In genomic region chr16:49857423-49858181, GRCh38 we compare ENCODE assay signal across 1 cellular context.
TF ChIP-seq lines count a peak whose summit lies in the region.

No MANE protein-coding gene starts in this region.

TF ChIP-seq in K562, 482 proteins besides CTCF, POLR2A, EP300 and RAD21 (continued from another document):
- TF ChIP-seq, protein P1, sequence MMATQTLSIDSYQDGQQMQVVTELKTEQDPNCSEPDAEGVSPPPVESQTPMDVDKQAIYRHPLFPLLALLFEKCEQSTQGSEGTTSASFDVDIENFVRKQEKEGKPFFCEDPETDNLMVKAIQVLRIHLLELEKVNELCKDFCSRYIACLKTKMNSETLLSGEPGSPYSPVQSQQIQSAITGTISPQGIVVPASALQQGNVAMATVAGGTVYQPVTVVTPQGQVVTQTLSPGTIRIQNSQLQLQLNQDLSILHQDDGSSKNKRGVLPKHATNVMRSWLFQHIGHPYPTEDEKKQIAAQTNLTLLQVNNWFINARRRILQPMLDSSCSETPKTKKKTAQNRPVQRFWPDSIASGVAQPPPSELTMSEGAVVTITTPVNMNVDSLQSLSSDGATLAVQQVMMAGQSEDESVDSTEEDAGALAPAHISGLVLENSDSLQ (IDR thresholded peaks at IDR 0.05), result 0 out of 2 replicates have a peak, but pooled peaks have one; percentile 26
- TF ChIP-seq SMC3 (conservative IDR thresholded peaks at IDR 0.05; ENCODE audit: insufficient read depth, low read depth, low read length) (peak; percentile 52), NRF1 (conservative IDR thresholded peaks at IDR 0.05 in 1 of 2, IDR thresholded peaks at IDR 0.05 in 1 of 2) (peak; percentile 54 to 55), GTF2F1 (IDR thresholded peaks at IDR 0.05; ENCODE audit: low read depth, low read length) (no peak), IRF2 (CRISPR knock-in tag; IDR thresholded peaks at IDR 0.05) (no peak), SPI1 (IDR thresholded peaks at IDR 0.05; ENCODE audit: borderline replicate concordance, low read depth, low read length) (peak; percentile 42; the same call in 1 of the 2 replicates), MEIS2 (IDR thresholded peaks at IDR 0.05; ENCODE audit: partially characterized antibody) (peak; percentile 19), TARDBP (IDR thresholded peaks at IDR 0.05) (peak; percentile 27; the same call in 1 of the 2 replicates), ZFX (CRISPR knock-in tag; IDR thresholded peaks at IDR 0.05) (no peak), ZNF766 (CRISPR knock-in tag; conservative IDR thresholded peaks at IDR 0.05) (peak; percentile 67; the same call in 1 of the 2 replicates), ZNF143 (CRISPR knock-in tag; IDR thresholded peaks at IDR 0.05) (no peak), ZBTB1 (CRISPR knock-in tag; IDR thresholded peaks at IDR 0.05; ENCODE audit: borderline replicate concordance, low read depth) (peak; percentile 32; the same call in 1 of the 2 replicates), HNRNPUL1 (IDR thresholded peaks at IDR 0.05; ENCODE audit: low read length) (no peak), VEZF1 (CRISPR knock-in tag; IDR thresholded peaks at IDR 0.05) (peak; percentile 65), ZBTB7A (IDR thresholded peaks at IDR 0.05; ENCODE audit: borderline replicate concordance, control insufficient read depth, low read depth, low read length) (peak; percentile 23; the same call in 1 of the 2 replicates), L3MBTL2 (IDR thresholded peaks at IDR 0.05) (0 out of 2 replicates have a peak, but pooled peaks have one; percentile 23), ZNF174 (CRISPR knock-in tag; IDR thresholded peaks at IDR 0.05) (no peak), CTCFL (IDR thresholded peaks at IDR 0.05; ENCODE audit: borderline replicate concordance, insufficient read depth, low read depth, low read length, poor library complexity, severe bottlenecking) (peak; percentile 62), TFAP4 (CRISPR knock-in tag; IDR thresholded peaks at IDR 0.05; ENCODE audit: borderline replicate concordance) (peak; percentile 81; the same call in 1 of the 2 replicates), BCOR (IDR thresholded peaks at IDR 0.05) (0 out of 2 replicates have a peak, but pooled peaks have one; percentile 35)
- TF ChIP-seq, protein P2, sequence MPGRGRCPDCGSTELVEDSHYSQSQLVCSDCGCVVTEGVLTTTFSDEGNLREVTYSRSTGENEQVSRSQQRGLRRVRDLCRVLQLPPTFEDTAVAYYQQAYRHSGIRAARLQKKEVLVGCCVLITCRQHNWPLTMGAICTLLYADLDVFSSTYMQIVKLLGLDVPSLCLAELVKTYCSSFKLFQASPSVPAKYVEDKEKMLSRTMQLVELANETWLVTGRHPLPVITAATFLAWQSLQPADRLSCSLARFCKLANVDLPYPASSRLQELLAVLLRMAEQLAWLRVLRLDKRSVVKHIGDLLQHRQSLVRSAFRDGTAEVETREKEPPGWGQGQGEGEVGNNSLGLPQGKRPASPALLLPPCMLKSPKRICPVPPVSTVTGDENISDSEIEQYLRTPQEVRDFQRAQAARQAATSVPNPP (IDR thresholded peaks at IDR 0.05; ENCODE audit: borderline replicate concordance, insufficient read depth, insufficient read length), result no peak
